In the genomic region with DNA sequence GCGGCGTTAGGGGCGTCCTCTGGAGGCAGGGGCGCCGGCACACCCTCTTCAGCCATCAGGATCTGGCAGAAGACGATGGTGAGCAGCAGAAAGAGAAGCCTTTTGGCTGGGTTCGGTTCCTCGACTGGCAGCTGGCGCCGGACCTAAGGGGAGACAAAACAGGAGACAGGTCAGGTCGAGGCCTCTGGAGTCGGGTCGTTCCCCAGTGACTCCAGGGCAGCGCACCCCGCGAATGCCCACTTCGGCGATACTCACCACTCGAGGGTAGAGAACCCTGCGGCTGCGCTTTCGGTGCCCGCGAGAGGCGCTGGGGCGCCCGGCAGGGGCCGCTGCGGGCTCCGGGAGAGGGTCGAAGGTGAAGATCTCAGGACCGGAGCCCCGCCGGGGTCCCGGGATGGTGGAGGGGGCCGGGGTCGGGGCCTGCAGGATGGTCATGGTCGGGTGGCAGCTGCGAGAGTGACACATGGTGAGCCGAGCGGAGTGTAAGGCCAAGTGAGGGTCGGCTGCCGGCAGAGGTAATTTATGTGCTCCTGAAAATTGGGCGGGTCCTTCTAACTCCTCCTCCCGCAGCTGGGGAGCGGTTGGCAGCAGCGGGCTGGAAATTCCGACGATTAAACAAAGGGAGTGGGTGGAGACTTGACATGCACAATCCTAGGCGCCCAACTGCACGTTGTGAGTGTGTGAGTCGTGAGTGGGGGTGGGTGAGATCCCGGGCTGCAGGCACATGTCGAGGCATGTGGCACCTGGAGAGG, we compare ENCODE assay signal across 1 cellular context.
TF ChIP-seq lines count a peak whose summit lies in the region.

A gene with protein sequence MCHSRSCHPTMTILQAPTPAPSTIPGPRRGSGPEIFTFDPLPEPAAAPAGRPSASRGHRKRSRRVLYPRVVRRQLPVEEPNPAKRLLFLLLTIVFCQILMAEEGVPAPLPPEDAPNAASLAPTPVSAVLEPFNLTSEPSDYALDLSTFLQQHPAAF (minus strand): TSS at position 494 of the 752 bp plus-strand sequence. CDS start 29 bp downstream, at position 465.

TF ChIP-seq in HepG2, 621 proteins besides CTCF, POLR2A, EP300 and RAD21 (continued from another document and continues in another):
- TF ChIP-seq, protein P1, sequence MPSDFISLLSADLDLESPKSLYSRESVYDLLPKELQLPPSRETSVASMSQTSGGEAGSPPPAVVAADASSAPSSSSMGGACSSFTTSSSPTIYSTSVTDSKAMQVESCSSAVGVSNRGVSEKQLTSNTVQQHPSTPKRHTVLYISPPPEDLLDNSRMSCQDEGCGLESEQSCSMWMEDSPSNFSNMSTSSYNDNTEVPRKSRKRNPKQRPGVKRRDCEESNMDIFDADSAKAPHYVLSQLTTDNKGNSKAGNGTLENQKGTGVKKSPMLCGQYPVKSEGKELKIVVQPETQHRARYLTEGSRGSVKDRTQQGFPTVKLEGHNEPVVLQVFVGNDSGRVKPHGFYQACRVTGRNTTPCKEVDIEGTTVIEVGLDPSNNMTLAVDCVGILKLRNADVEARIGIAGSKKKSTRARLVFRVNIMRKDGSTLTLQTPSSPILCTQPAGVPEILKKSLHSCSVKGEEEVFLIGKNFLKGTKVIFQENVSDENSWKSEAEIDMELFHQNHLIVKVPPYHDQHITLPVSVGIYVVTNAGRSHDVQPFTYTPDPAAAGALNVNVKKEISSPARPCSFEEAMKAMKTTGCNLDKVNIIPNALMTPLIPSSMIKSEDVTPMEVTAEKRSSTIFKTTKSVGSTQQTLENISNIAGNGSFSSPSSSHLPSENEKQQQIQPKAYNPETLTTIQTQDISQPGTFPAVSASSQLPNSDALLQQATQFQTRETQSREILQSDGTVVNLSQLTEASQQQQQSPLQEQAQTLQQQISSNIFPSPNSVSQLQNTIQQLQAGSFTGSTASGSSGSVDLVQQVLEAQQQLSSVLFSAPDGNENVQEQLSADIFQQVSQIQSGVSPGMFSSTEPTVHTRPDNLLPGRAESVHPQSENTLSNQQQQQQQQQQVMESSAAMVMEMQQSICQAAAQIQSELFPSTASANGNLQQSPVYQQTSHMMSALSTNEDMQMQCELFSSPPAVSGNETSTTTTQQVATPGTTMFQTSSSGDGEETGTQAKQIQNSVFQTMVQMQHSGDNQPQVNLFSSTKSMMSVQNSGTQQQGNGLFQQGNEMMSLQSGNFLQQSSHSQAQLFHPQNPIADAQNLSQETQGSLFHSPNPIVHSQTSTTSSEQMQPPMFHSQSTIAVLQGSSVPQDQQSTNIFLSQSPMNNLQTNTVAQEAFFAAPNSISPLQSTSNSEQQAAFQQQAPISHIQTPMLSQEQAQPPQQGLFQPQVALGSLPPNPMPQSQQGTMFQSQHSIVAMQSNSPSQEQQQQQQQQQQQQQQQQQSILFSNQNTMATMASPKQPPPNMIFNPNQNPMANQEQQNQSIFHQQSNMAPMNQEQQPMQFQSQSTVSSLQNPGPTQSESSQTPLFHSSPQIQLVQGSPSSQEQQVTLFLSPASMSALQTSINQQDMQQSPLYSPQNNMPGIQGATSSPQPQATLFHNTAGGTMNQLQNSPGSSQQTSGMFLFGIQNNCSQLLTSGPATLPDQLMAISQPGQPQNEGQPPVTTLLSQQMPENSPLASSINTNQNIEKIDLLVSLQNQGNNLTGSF (CRISPR knock-in tag; IDR thresholded peaks at IDR 0.05): no peak; the same call in 1 of the 2 replicates
- TF ChIP-seq ZNF205 (CRISPR knock-in tag; IDR thresholded peaks at IDR 0.05) (peak; percentile 46), KMT2B (CRISPR knock-in tag; IDR thresholded peaks at IDR 0.05) (peak; percentile 63), RFX5 (IDR thresholded peaks at IDR 0.05; ENCODE audit: low read depth, low read length) (no peak; the same call in 1 of the 2 replicates), ZNF614 (CRISPR knock-in tag; IDR thresholded peaks at IDR 0.05; ENCODE audit: borderline replicate concordance) (peak; percentile 88; the same call in 1 of the 2 replicates), BHLHE40 (IDR thresholded peaks at IDR 0.05; ENCODE audit: low read length) (peak; percentile 39; the same call in 1 of the 2 replicates), MAFF (IDR thresholded peaks at IDR 0.05; ENCODE audit: low read depth, low read length) (0 out of 2 replicates have a peak, but pooled peaks have one; percentile 0), HOXA5 (CRISPR knock-in tag; IDR thresholded peaks at IDR 0.05) (peak; percentile 94; the same call in 1 of the 2 replicates), CHD2 (IDR thresholded peaks at IDR 0.05; ENCODE audit: low read depth, low read length) (peak; percentile 23; the same call in 1 of the 2 replicates), ARNTL (CRISPR knock-in tag; IDR thresholded peaks at IDR 0.05) (peak; percentile 97), IRF2 (CRISPR knock-in tag; IDR thresholded peaks at IDR 0.05) (peak; percentile 96), HDAC2 (CRISPR knock-in tag; IDR thresholded peaks at IDR 0.05) (peak; percentile 29; the same call in 1 of the 2 replicates), ZBTB21 (CRISPR knock-in tag; IDR thresholded peaks at IDR 0.05) (no peak), ZSCAN20 (CRISPR knock-in tag; IDR thresholded peaks at IDR 0.05; ENCODE audit: borderline replicate concordance) (peak; percentile 94), AHR (CRISPR knock-in tag; IDR thresholded peaks at IDR 0.05) (peak; percentile 85; the same call in 1 of the 2 replicates), PTBP1 (IDR thresholded peaks at IDR 0.05; ENCODE audit: low read depth, low read length, poor library complexity, severe bottlenecking) (no peak), WIZ (CRISPR knock-in tag; IDR thresholded peaks at IDR 0.05) (no peak; the same call in 1 of the 2 replicates), ARHGAP35 (CRISPR knock-in tag; IDR thresholded peaks at IDR 0.05; ENCODE audit: borderline replicate concordance) (peak; percentile 56; the same call in 1 of the 2 replicates)
- TF ChIP-seq, protein P2, sequence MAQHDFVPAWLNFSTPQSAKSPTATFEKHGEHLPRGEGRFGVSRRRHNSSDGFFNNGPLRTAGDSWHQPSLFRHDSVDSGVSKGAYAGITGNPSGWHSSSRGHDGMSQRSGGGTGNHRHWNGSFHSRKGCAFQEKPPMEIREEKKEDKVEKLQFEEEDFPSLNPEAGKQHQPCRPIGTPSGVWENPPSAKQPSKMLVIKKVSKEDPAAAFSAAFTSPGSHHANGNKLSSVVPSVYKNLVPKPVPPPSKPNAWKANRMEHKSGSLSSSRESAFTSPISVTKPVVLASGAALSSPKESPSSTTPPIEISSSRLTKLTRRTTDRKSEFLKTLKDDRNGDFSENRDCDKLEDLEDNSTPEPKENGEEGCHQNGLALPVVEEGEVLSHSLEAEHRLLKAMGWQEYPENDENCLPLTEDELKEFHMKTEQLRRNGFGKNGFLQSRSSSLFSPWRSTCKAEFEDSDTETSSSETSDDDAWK (CRISPR knock-in tag; IDR thresholded peaks at IDR 0.05): no peak
- TF ChIP-seq, protein P3, sequence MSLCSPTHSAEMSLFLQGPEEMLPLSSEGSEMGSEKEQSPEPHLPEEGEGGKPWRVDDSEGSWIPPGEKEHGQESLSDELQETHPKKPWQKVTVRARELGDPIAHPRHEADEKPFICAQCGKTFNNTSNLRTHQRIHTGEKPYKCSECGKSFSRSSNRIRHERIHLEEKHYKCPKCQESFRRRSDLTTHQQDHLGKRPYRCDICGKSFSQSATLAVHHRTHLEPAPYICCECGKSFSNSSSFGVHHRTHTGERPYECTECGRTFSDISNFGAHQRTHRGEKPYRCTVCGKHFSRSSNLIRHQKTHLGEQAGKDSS (CRISPR knock-in tag; IDR thresholded peaks at IDR 0.05; ENCODE audit: borderline replicate concordance, low read depth): 0 out of 2 replicates have a peak, but pooled peaks have one; percentile 13
- TF ChIP-seq, protein P4, sequence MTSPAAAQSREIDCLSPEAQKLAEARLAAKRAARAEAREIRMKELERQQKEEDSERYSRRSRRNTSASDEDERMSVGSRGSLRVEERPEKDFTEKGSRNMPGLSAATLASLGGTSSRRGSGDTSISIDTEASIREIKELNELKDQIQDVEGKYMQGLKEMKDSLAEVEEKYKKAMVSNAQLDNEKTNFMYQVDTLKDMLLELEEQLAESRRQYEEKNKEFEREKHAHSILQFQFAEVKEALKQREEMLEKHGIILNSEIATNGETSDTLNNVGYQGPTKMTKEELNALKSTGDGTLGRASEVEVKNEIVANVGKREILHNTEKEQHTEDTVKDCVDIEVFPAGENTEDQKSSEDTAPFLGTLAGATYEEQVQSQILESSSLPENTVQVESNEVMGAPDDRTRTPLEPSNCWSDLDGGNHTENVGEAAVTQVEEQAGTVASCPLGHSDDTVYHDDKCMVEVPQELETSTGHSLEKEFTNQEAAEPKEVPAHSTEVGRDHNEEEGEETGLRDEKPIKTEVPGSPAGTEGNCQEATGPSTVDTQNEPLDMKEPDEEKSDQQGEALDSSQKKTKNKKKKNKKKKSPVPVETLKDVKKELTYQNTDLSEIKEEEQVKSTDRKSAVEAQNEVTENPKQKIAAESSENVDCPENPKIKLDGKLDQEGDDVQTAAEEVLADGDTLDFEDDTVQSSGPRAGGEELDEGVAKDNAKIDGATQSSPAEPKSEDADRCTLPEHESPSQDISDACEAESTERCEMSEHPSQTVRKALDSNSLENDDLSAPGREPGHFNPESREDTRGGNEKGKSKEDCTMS (CRISPR knock-in tag; conservative IDR thresholded peaks at IDR 0.05): peak; percentile 69; the same call in 1 of the 2 replicates
- TF ChIP-seq, protein P5, sequence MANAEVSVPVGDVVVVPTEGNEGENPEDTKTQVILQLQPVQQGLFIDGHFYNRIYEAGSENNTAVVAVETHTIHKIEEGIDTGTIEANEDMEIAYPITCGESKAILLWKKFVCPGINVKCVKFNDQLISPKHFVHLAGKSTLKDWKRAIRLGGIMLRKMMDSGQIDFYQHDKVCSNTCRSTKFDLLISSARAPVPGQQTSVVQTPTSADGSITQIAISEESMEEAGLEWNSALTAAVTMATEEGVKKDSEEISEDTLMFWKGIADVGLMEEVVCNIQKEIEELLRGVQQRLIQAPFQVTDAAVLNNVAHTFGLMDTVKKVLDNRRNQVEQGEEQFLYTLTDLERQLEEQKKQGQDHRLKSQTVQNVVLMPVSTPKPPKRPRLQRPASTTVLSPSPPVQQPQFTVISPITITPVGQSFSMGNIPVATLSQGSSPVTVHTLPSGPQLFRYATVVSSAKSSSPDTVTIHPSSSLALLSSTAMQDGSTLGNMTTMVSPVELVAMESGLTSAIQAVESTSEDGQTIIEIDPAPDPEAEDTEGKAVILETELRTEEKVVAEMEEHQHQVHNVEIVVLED (CRISPR knock-in tag; IDR thresholded peaks at IDR 0.05; ENCODE audit: borderline replicate concordance): peak; percentile 32; the same call in 1 of the 2 replicates
- TF ChIP-seq, protein P6, sequence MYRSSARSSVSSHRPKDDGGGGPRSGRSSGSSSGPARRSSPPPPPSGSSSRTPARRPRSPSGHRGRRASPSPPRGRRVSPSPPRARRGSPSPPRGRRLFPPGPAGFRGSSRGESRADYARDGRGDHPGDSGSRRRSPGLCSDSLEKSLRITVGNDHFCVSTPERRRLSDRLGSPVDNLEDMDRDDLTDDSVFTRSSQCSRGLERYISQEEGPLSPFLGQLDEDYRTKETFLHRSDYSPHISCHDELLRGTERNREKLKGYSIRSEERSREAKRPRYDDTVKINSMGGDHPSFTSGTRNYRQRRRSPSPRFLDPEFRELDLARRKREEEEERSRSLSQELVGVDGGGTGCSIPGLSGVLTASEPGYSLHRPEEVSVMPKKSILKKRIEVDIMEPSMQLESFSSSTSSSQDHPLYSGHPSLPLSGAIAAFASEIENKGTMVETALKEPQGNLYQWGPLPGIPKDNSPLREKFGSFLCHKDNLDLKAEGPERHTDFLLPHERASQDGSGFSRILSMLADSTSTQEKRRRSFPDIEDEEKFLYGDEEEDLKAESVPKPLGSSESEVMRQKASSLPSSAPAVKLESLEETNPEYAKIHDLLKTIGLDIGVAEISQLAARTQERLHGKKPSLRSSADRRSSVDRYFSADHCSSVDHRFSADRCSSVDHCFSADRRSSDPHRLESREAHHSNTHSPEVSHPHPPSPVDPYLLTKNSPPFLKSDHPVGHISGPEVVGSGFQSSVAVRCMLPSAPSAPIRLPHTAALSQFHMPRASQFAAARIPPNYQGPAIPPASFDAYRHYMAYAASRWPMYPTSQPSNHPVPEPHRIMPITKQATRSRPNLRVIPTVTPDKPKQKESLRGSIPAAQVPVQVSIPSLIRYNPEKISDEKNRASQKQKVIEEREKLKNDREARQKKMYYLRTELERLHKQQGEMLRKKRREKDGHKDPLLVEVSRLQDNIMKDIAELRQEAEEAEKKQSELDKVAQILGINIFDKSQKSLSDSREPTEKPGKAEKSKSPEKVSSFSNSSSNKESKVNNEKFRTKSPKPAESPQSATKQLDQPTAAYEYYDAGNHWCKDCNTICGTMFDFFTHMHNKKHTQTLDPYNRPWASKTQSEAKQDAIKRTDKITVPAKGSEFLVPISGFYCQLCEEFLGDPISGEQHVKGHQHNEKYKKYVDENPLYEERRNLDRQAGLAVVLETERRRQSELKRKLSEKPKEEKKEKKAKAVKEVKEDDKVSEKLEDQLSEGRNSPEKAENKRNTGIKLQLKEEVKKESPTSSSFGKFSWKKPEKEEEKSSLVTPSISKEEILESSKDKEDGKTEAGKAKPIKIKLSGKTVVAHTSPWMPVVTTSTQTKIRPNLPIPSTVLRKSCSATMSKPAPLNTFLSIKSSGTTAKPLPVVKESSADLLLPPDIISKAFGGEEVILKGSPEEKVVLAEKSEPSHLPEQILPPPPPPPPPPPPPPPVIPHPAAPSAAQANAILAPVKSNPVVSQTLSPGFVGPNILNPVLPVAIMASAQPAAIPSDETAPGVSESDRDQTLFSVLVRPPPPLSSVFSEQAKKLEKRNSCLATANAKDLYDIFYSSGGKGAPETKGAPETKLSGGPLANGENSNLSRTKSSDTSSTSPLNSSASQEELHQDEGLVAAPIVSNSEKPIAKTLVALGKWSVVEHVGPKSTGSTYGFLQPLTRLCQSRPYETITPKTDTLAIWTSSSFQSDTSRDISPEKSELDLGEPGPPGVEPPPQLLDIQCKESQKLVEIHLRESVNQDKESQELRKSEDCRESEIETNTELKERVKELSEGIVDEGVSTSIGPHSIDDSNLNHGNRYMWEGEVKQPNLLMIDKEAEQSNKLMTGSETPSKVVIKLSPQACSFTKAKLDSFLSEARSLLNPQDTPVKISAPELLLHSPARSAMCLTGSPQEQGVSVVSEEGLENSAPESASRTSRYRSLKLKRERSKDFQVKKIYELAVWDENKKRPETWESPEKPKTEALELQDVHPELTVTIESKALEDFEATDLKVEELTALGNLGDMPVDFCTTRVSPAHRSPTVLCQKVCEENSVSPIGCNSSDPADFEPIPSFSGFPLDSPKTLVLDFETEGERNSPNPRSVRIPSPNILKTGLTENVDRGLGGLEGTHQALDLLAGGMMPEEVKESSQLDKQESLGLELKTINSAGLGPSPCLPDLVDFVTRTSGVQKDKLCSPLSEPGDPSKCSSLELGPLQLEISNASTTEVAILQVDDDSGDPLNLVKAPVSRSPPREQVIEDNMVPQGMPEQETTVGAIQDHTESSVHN (CRISPR knock-in tag; IDR thresholded peaks at IDR 0.05): no peak; the same call in 1 of the 2 replicates
- TF ChIP-seq, protein P7, sequence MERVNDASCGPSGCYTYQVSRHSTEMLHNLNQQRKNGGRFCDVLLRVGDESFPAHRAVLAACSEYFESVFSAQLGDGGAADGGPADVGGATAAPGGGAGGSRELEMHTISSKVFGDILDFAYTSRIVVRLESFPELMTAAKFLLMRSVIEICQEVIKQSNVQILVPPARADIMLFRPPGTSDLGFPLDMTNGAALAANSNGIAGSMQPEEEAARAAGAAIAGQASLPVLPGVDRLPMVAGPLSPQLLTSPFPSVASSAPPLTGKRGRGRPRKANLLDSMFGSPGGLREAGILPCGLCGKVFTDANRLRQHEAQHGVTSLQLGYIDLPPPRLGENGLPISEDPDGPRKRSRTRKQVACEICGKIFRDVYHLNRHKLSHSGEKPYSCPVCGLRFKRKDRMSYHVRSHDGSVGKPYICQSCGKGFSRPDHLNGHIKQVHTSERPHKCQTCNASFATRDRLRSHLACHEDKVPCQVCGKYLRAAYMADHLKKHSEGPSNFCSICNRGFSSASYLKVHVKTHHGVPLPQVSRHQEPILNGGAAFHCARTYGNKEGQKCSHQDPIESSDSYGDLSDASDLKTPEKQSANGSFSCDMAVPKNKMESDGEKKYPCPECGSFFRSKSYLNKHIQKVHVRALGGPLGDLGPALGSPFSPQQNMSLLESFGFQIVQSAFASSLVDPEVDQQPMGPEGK (CRISPR knock-in tag; IDR thresholded peaks at IDR 0.05): peak; percentile 55; the same call in 1 of the 2 replicates
